In the genomic region with DNA sequence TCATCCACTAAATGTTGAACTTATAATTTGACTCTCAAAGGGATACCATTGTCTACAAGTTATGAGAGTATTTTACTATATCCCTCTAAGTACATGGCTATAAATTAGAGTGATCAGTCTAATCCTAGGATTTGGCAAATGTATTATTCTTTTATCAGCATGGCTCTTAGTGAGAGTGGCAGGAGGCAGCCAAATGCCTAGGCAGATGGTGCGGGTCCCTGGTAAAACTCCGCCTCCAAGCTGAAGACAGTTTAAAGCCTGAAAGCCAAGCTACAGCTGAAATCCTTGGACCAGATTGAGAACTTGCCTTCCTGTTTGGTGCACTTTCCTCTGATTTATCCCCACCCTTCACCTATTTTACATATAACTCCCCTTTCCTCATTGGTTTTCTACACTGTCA, we compare ENCODE assay signal across 19 cellular contexts.
A peak's percentile ranks its signal among the peaks of the same experiment; 100 is the strongest.
DNase-seq lines count a peak whose midpoint lies in the region; ATAC-seq, FAIRE-seq and TF ChIP-seq lines count a peak whose summit lies in the region.
"Had no signal": no experiment of that assay in that cellular context is flagged by ENCODE, and none has a peak within 500 bp of the region (broad histone marks: within the 10 kb centered on the region; RNA-seq: fewer than 3 reads in every experiment).

No MANE protein-coding gene starts in this region.

- peaks cover 4% of the 10 kb centered on the region for H3K9me3 Mint-ChIP-seq in glutamatergic neuron (ENCODE audit: unreplicated experiment)
- peaks cover 5% of the 10 kb centered on the region for H3K9me3 Mint-ChIP-seq in chondrocyte (ENCODE audit: low read depth)

- TF ChIP-seq CTCF in D721Med (IDR thresholded peaks at IDR 0.05; ENCODE audit: insufficient read depth, missing control alignments) (no peak), glutamatergic neuron (IDR thresholded peaks at IDR 0.05; ENCODE audit: partially characterized antibody, unreplicated experiment) (no peak), chondrocyte (IDR thresholded peaks at IDR 0.05) (no peak)

- DNase-seq in D721Med (ENCODE audit: insufficient read length, low spot score): peak; percentile 24
- peak; percentile 46 for DNase-seq in NCI-H1694 treated with DMSO at 0.1 percent for 48 hours (lab: John Stamatoyannopoulos, UW)
- DNase-seq in NCI-H69 (lab: John Stamatoyannopoulos, UW): peak; percentile 93
- DNase-seq in glutamatergic neuron: peak; percentile 26
- no peak for DNase-seq in chondrocyte (ENCODE audit: low spot score)
- DNase-seq: Calu3; CD8-positive, alpha-beta T cell; DMS79 treated with DMSO at 0.1 percent for 48 hours; IMR-90; NCI-H1417 treated with DMSO at 0.1 percent for 48 hours; NCI-H2029 treated with DMSO at 0.1 percent for 48 hours; NCI-H226; NCI-H526 treated with DMSO at 0.1 percent for 48 hours; RPMI8226; SHP77 treated with DMSO at 0.1 percent for 48 hours; T-helper 1 cell had no signal

- ATAC-seq in GM19455 (IDR thresholded peaks at IDR 0.05; ENCODE audit: unreplicated experiment) (no peak), HG02973 (IDR thresholded peaks at IDR 0.05; ENCODE audit: unreplicated experiment) (no peak)
- ATAC-seq: CD8-positive, alpha-beta T cell had no signal

- H3K4me1 Mint-ChIP-seq in glutamatergic neuron (ENCODE audit: low read depth, unreplicated experiment): peaks cover 17% of the 10 kb centered on the region
- no peaks in the 10 kb centered on the region for H3K4me1 Mint-ChIP-seq in chondrocyte (ENCODE audit: low read depth)

- peak; percentile 88 for FAIRE-seq in D721Med (lab: Jason Lieb, UNC)
- FAIRE-seq: H54 had no signal

- H3K27ac Mint-ChIP-seq in glutamatergic neuron (ENCODE audit: unreplicated experiment) (peak overlapping the region; percentile 84), chondrocyte (ENCODE audit: unreplicated experiment) (no peak overlapping the region)
- H3K27ac Mint-ChIP-seq: CD8-positive, alpha-beta T cell had no signal

- no peak overlapping the region for H3K4me3 Mint-ChIP-seq in glutamatergic neuron (ENCODE audit: unreplicated experiment)
- H3K4me3 Mint-ChIP-seq in chondrocyte (ENCODE audit: unreplicated experiment): no peak overlapping the region
- H3K4me3 Mint-ChIP-seq: CD8-positive, alpha-beta T cell had no signal

- H3K27me3 Mint-ChIP-seq in glutamatergic neuron (ENCODE audit: unreplicated experiment) (no peaks in the 10 kb centered on the region), chondrocyte (ENCODE audit: low read depth) (no peaks in the 10 kb centered on the region)

- H3K36me3 Mint-ChIP-seq in glutamatergic neuron (ENCODE audit: unreplicated experiment) (no peaks in the 10 kb centered on the region), chondrocyte (ENCODE audit: low read depth) (no peaks in the 10 kb centered on the region)
- H3K36me3 Mint-ChIP-seq: CD8-positive, alpha-beta T cell had no signal
